In the genomic region with DNA sequence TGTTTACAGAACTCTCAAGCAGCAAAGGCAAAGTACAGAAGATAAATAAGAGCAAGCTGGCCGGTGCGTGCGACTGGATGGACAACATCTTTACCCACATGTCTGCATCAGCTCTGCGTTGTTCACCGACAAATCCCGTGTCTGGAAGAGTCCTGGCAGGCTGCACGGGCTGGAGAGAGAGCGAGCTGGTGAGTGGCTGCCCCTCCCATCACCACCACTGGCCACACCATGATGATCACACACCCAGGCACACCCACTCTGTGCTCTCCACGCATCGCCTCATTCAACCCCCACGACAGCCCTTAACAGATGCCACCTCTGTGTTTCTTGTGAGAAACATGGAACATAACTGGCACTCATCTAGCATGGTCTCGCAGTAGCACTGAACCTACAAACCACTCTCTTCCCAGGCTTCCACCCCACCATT, we compare ENCODE assay signal across 11 cellular contexts. TPM values are rescaled to one million over a fixed set of nuclear protein-coding genes. Genes with fewer than 3 reads are reported as not detected.
DNase-seq lines count a peak whose midpoint lies in the region; ATAC-seq and TF ChIP-seq lines count a peak whose summit lies in the region.
"Had no signal": no experiment of that assay in that cellular context is flagged by ENCODE, and none has a peak within 500 bp of the region (broad histone marks: within the 10 kb centered on the region; RNA-seq: fewer than 3 reads in every experiment).

No MANE protein-coding gene starts in this region.

- H3K4me3 ChIP-seq in kidney epithelial cell (ENCODE audit: low read depth, low read length) (no peak overlapping the region), stomach (no peak overlapping the region), WERI-Rb-1 (ENCODE audit: low read depth, low read length) (no peak overlapping the region)

- ATAC-seq in activated naive CD8-positive, alpha-beta T cell treated with anti-CD3 and anti-CD28 coated beads, Interleukin-2, amount 50 U/mL, for 24 hours = peak; percentile 17
- no peak for ATAC-seq in HG02588 (IDR thresholded peaks at IDR 0.05; ENCODE audit: unreplicated experiment)

- intact Hi-C loops in stomach (cut with DNase I; ENCODE audit: low total_unique reads) = no loop called here

- TF ChIP-seq EP300 in stomach (IDR thresholded peaks at IDR 0.05) = no peak

- peaks cover 32% of the 10 kb centered on the region for H3K36me3 Mint-ChIP-seq in activated naive CD8-positive, alpha-beta T cell treated with anti-CD3 and anti-CD28 coated beads, Interleukin-2, amount 50 U/mL, for 24 hours (ENCODE audit: low read depth)

- H3K4me3 Mint-ChIP-seq in activated naive CD8-positive, alpha-beta T cell treated with anti-CD3 and anti-CD28 coated beads, Interleukin-2, amount 50 U/mL, for 24 hours = no peak overlapping the region
- H3K4me3 Mint-ChIP-seq: activated CD4-positive, alpha-beta T cell treated with anti-CD3 and anti-CD28 coated beads, Interleukin-2, amount 10 ng/mL, durations not matched to agents 7 days and 5 days; CD8-positive, alpha-beta T cell; IgD-negative memory B cell had no signal

- no peaks in the 10 kb centered on the region for H3K9me3 ChIP-seq in stomach
- H3K9me3 ChIP-seq in WERI-Rb-1 (ENCODE audit: severe bottlenecking) = no peaks in the 10 kb centered on the region

- H3K27ac Mint-ChIP-seq in activated naive CD8-positive, alpha-beta T cell treated with anti-CD3 and anti-CD28 coated beads, Interleukin-2, amount 50 U/mL, for 24 hours = no peak overlapping the region
- H3K27ac Mint-ChIP-seq: CD8-positive, alpha-beta T cell had no signal

- H3K27me3 Mint-ChIP-seq in activated naive CD8-positive, alpha-beta T cell treated with anti-CD3 and anti-CD28 coated beads, Interleukin-2, amount 50 U/mL, for 24 hours = no peaks in the 10 kb centered on the region
- H3K27me3 Mint-ChIP-seq: activated CD4-positive, alpha-beta T cell treated with anti-CD3 and anti-CD28 coated beads, Interleukin-2, amount 10 ng/mL, durations not matched to agents 7 days and 5 days; IgD-negative memory B cell had no signal

- 19 to 40% (median 23%) methylated on average over 12 of the region's 12 CpGs for WGBS in stomach, 5 donors

- no peaks in the 10 kb centered on the region for H3K36me3 ChIP-seq in kidney epithelial cell (ENCODE audit: control insufficient read depth, insufficient read depth, low read length)
- peaks cover 0 to 5% (median 0%) of the 10 kb centered on the region in 4 donors for H3K36me3 ChIP-seq in stomach
- no peaks in the 10 kb centered on the region for H3K36me3 ChIP-seq in WERI-Rb-1

- H3K9me3 Mint-ChIP-seq in activated naive CD8-positive, alpha-beta T cell treated with anti-CD3 and anti-CD28 coated beads, Interleukin-2, amount 50 U/mL, for 24 hours = no peaks in the 10 kb centered on the region
- H3K9me3 Mint-ChIP-seq: CD8-positive, alpha-beta T cell; IgD-negative memory B cell had no signal

- no peak for TF ChIP-seq CTCF in kidney epithelial cell (IDR thresholded peaks at IDR 0.05; ENCODE audit: insufficient read depth, low read length, poor library complexity, severe bottlenecking)
- TF ChIP-seq CTCF in stomach (IDR thresholded peaks at IDR 0.05) = no peak
- no peak for TF ChIP-seq CTCF in WERI-Rb-1 (IDR thresholded peaks at IDR 0.05; ENCODE audit: low read depth, low read length)

- peaks cover 26 to 76% (median 56%) of the 10 kb centered on the region in 4 donors for H3K4me1 ChIP-seq in stomach

- peaks cover 38% of the 10 kb centered on the region for H3K4me1 Mint-ChIP-seq in activated naive CD8-positive, alpha-beta T cell treated with anti-CD3 and anti-CD28 coated beads, Interleukin-2, amount 50 U/mL, for 24 hours

- DNase-seq in NCI-H510A treated with DMSO at 0.1 percent for 48 hours (lab: John Stamatoyannopoulos, UW) = peak; percentile 62
- no peak for DNase-seq in NCI-H510A (lab: John Stamatoyannopoulos, UW)
- DNase-seq in activated naive CD8-positive, alpha-beta T cell treated with anti-CD3 and anti-CD28 coated beads, Interleukin-2, amount 50 U/mL, for 24 hours = no peak
- DNase-seq in kidney epithelial cell (ENCODE audit: low read depth) = peak; percentile 44
- DNase-seq in stomach = peak; percentile 50
- DNase-seq in activated effector memory CD4-positive, alpha-beta T cell treated with Interleukin-2 at 50 U/mL for 16 hours = no peak
- no peak for DNase-seq in WERI-Rb-1
- DNase-seq: activated CD4-positive, alpha-beta T cell treated with anti-CD3 and anti-CD28 coated beads, Interleukin-2, amount 10 ng/mL, durations not matched to agents 7 days and 5 days; CD8-positive, alpha-beta T cell had no signal

- H3K27ac ChIP-seq in stomach (peak overlapping the region in 3 of 5 donors; percentile 14 to 46 (median 25)), WERI-Rb-1 (no peak overlapping the region)

- TF ChIP-seq POLR2A in stomach (IDR thresholded peaks at IDR 0.05) = no peak

- no peaks in the 10 kb centered on the region for H3K27me3 ChIP-seq in kidney epithelial cell (ENCODE audit: control insufficient read depth, insufficient read depth, low read length)
- no peaks in the 10 kb centered on the region for H3K27me3 ChIP-seq in stomach
- no peaks in the 10 kb centered on the region for H3K27me3 ChIP-seq in WERI-Rb-1 (ENCODE audit: insufficient read depth, low read depth, severe bottlenecking)

RNA-seq across cellular contexts. Expression of gene ANKRD11, which starts 59.2 kb away (rescaled TPM):
- total RNA-seq in kidney epithelial cell (133 and 171 TPM in 2 replicates), stomach (100 to 1,000 TPM in 4 of 5 donors, 10 to 100 TPM in 1; 60.2 to 350 (median 136) TPM)
- polyA plus RNA-seq in stomach = 10 to 100 TPM; 25.4 to 39.0 (median 38.8) TPM

Comparison
In these comparisons a context has a peak if more than half of its experiments do, and no peak if none do; other contexts are left out.
1. DNase-seq: peak in NCI-H510A treated with DMSO at 0.1 percent for 48 hours (single experiment), kidney epithelial cell (single experiment) and stomach (single experiment); none in NCI-H510A (single experiment), activated naive CD8-positive, alpha-beta T cell treated with anti-CD3 and anti-CD28 coated beads, Interleukin-2, amount 50 U/mL, for 24 hours (single experiment), activated effector memory CD4-positive, alpha-beta T cell treated with Interleukin-2 at 50 U/mL for 16 hours (single experiment) and WERI-Rb-1 (single experiment).